ENCODE assay signal across 37 cellular contexts in genomic region chr14:58476320-58476719, GRCh38.
"Had no signal": no experiment of that assay in that cellular context is flagged by ENCODE, and none has a peak within 500 bp of the region (broad histone marks: within the 10 kb centered on the region; RNA-seq: fewer than 3 reads in every experiment).

No MANE protein-coding gene starts in this region.

- H3K9ac ChIP-seq: KMS-11 had no signal

- H3K27me3 ChIP-seq: MG63 had no signal

- H3K27ac ChIP-seq: KMS-11 had no signal

- DNase-seq: Karpas-422, Kasumi-1, KG1, MG63, MM.1S, MV-4-11, NCI-H1048, NCI-H1092, NCI-H1092 treated with DMSO at 0.1 percent for 48 hours, NCI-H1105, NCI-H1105 treated with DMSO at 0.1 percent for 48 hours, NCI-H1417, NCI-H1417 treated with DMSO at 0.1 percent for 48 hours, NCI-H1436, NCI-H1436 treated with DMSO at 0.1 percent for 48 hours, NCI-H146, NCI-H1694, NCI-H1694 treated with DMSO at 0.1 percent for 48 hours, NCI-H187, NCI-H187 treated with DMSO at 0.1 percent for 48 hours, NCI-H1930, NCI-H2029, NCI-H2029 treated with DMSO at 0.1 percent for 48 hours, NCI-H2081, NCI-H2081 treated with DMSO at 0.1 percent for 48 hours, NCI-H2107, NCI-H2171, NCI-H2171 treated with DMSO at 0.1 percent for 48 hours, NCI-H2227 treated with DMSO at 0.1 percent for 48 hours, NCI-H226, NCI-H345, NCI-H446, NCI-H446 treated with DMSO at 0.1 percent for 48 hours, NCI-H510A, NCI-H510A treated with DMSO at 0.1 percent for 48 hours, NCI-H524 had no signal

- H3K9me3 ChIP-seq: MG63 had no signal

- H3K4me3 ChIP-seq: MG63 had no signal

- H3K4me2 ChIP-seq: KMS-11 had no signal
